ENCODE assay signal across 15 cellular contexts in the genomic region with DNA sequence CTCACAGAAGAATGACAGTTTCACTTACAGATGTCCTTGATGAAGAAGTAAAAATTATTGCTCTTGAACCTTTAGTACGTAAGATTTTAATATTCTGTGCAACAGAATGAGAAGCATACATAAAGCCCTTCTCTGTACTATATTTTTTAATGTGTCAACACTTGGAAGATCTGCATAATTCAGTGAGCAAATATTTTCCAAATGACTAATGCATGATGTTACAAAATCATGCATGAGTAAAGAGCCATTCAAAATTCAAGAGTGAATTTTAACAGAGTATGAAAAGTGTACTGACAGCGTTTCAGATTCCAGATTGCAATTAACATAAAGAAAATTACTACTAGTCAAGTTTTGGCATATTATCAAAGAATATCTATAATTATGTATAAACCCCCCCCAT.
DNase-seq lines count a peak whose midpoint lies in the region; ATAC-seq and TF ChIP-seq lines count a peak whose summit lies in the region.
"Had no signal": no experiment of that assay in that cellular context is flagged by ENCODE, and none has a peak within 500 bp of the region (broad histone marks: within the 10 kb centered on the region; RNA-seq: fewer than 3 reads in every experiment).

No MANE protein-coding gene starts in this region.

- H3K4me3 ChIP-seq in AG10803 (ENCODE audit: low read length) (no peak overlapping the region), astrocyte of the spinal cord (ENCODE audit: low read depth, low read length) (no peak overlapping the region)
- H3K4me3 ChIP-seq: gastrocnemius medialis, sigmoid colon had no signal

- TF ChIP-seq CTCF in AG10803 (conservative IDR thresholded peaks at IDR 0.05; ENCODE audit: low read length): no peak
- TF ChIP-seq CTCF in astrocyte of the spinal cord (IDR thresholded peaks at IDR 0.05; ENCODE audit: low read depth, low read length): no peak

- ATAC-seq in HG02981 (IDR thresholded peaks at IDR 0.05; ENCODE audit: unreplicated experiment) (no peak), GM21515 (IDR thresholded peaks at IDR 0.05; ENCODE audit: unreplicated experiment) (no peak), HG03139 (IDR thresholded peaks at IDR 0.05; ENCODE audit: unreplicated experiment) (no peak)
- ATAC-seq: activated CD4-positive, alpha-beta T cell treated with anti-CD3 and anti-CD28 coated beads for 36 hours; natural killer cell had no signal

- DNase-seq in AG10803 (ENCODE audit: low read depth): peak; percentile 70
- peak; percentile 54 for DNase-seq in HT1080 (ENCODE audit: low read depth)
- DNase-seq in astrocyte of the spinal cord (ENCODE audit: low read depth, low spot score): peak; percentile 62
- DNase-seq in kidney tubule cell (ENCODE audit: low spot score): peak; percentile 51
- no peak for DNase-seq in substantia nigra (lab: John Stamatoyannopoulos, UW)
- DNase-seq: activated CD4-positive, alpha-beta T cell treated with anti-CD3 and anti-CD28 coated beads for 36 hours; CD4-positive, alpha-beta T cell; gastrocnemius medialis; kidney glomerular epithelial cell; natural killer cell; NCI-H2107; sigmoid colon had no signal

- in situ Hi-C loops in astrocyte of the spinal cord (cut with HindIII; ENCODE audit: low sequenced_read_pairs): no loop called here

- no peak overlapping the region for H3K27ac ChIP-seq in substantia nigra (ENCODE audit: low read depth, low read length, poor library complexity, severe bottlenecking)

Comparison
In these comparisons a context has a peak if more than half of its experiments do, and no peak if none do; other contexts are left out.
1. DNase-seq: peak in AG10803 (single experiment), HT1080 (single experiment), astrocyte of the spinal cord (single experiment) and kidney tubule cell (single experiment); none in substantia nigra (0 of 49).